In genomic region chr14:68318788-68319187, GRCh38 we compare ENCODE assay signal across 23 cellular contexts.
DNase-seq lines count a peak whose midpoint lies in the region; ATAC-seq and TF ChIP-seq lines count a peak whose summit lies in the region.
"Had no signal": no experiment of that assay in that cellular context is flagged by ENCODE, and none has a peak within 500 bp of the region (broad histone marks: within the 10 kb centered on the region; RNA-seq: fewer than 3 reads in every experiment).

No MANE protein-coding gene starts in this region.

- 77% methylated on average over 2 of the region's 2 CpGs for WGBS in liver
- WGBS in right lobe of liver (ENCODE audit: insufficient coverage, low coverage, low lambda C conversion rate, missing lambda C conversion rate) = 57% methylated on average over 2 of the region's 2 CpGs

- H3K4me3 ChIP-seq in liver (ENCODE audit: low read depth in 1 of 3, low read length in 3 of 3) = no peak overlapping the region
- no peak overlapping the region for H3K4me3 ChIP-seq in right lobe of liver
- H3K4me3 ChIP-seq in choroid plexus epithelial cell (ENCODE audit: low read depth, low read length) = no peak overlapping the region
- H3K4me3 ChIP-seq: smooth muscle cell had no signal

- peak overlapping the region; percentile 54 to 92 (median 91) for H3K27ac Mint-ChIP-seq in nephron
- no peak overlapping the region for H3K27ac Mint-ChIP-seq in stimulated activated effector memory CD8-positive, alpha-beta T cell treated with anti-CD3 and anti-CD28 coated beads, Interleukin-12 subunit alpha, Interleukin-12 subunit beta, amount 100 ng/mL, for 72 hours
- no peak overlapping the region for H3K27ac Mint-ChIP-seq in CD4-positive, alpha-beta T cell
- H3K27ac Mint-ChIP-seq: activated CD4-positive, alpha-beta T cell treated with anti-CD3 and anti-CD28 coated beads, Interleukin-2, amount 10 ng/mL, durations not matched to agents 24 days and 14 days; activated T-cell treated with anti-CD3 and anti-CD28 coated beads, Interleukin-2, amount 50 U/mL, for 24 hours; T-helper 2 cell treated with Interferon-gamma antibody and Interleukin-4, amounts not matched to agents 5 μg/mL and 100 μg/mL, for 36 hours had no signal

- H3K4me3 Mint-ChIP-seq in nephron = no peak overlapping the region
- H3K4me3 Mint-ChIP-seq in stimulated activated effector memory CD8-positive, alpha-beta T cell treated with anti-CD3 and anti-CD28 coated beads, Interleukin-12 subunit alpha, Interleukin-12 subunit beta, amount 100 ng/mL, for 72 hours = no peak overlapping the region
- no peak overlapping the region for H3K4me3 Mint-ChIP-seq in CD4-positive, alpha-beta T cell
- H3K4me3 Mint-ChIP-seq: activated CD4-positive, alpha-beta T cell treated with anti-CD3 and anti-CD28 coated beads, Interleukin-2, amount 10 ng/mL, durations not matched to agents 24 days and 14 days; activated T-cell treated with anti-CD3 and anti-CD28 coated beads, Interleukin-2, amount 50 U/mL, for 24 hours; T-helper 2 cell treated with Interferon-gamma antibody and Interleukin-4, amounts not matched to agents 5 μg/mL and 100 μg/mL, for 36 hours had no signal

- POLR2A ChIA-PET in CD4-positive, alpha-beta T cell (lab: Charles Lee) = no interaction called here

- no peak for TF ChIP-seq RAD21 in liver (IDR thresholded peaks at IDR 0.05)

- no peaks in the 10 kb centered on the region for H3K27me3 Mint-ChIP-seq in nephron (ENCODE audit: low read depth)
- H3K27me3 Mint-ChIP-seq in CD4-positive, alpha-beta T cell = no peaks in the 10 kb centered on the region
- H3K27me3 Mint-ChIP-seq: activated CD4-positive, alpha-beta T cell treated with anti-CD3 and anti-CD28 coated beads, Interleukin-2, amount 10 ng/mL, durations not matched to agents 24 days and 14 days; activated T-cell treated with anti-CD3 and anti-CD28 coated beads, Interleukin-2, amount 50 U/mL, for 24 hours had no signal

- no peak overlapping the region for H3K9ac ChIP-seq in liver (ENCODE audit: low read depth in 1 of 2, low read length in 2 of 2)
- H3K9ac ChIP-seq: KMS-11 had no signal

- DNase-seq in right lobe of liver (no peak), choroid plexus epithelial cell (ENCODE audit: low read depth) (peak; percentile 39), Kasumi-1 (lab: John Stamatoyannopoulos, UW) (no peak)
- DNase-seq in stimulated activated effector memory CD8-positive, alpha-beta T cell treated with anti-CD3 and anti-CD28 coated beads, Interleukin-12 subunit alpha, Interleukin-12 subunit beta, amount 100 ng/mL, for 72 hours (ENCODE audit: low spot score in 2 of 2) = no peak
- no peak for DNase-seq in CD4-positive, alpha-beta T cell
- DNase-seq: activated CD4-positive, alpha-beta T cell treated with anti-CD3 and anti-CD28 coated beads, Interleukin-2, amount 10 ng/mL, durations not matched to agents 24 days and 14 days; activated gamma-delta T cell; activated T-cell treated with anti-CD3 and anti-CD28 coated beads, Interleukin-2, amount 50 U/mL, for 24 hours; BE2C; cerebellar nuclear complex; HCEC 1CT; mesenchymal stem cell; NCI-H1436; nucleus accumbens; PC-3; stimulated activated CD4-positive, alpha-beta T cell treated with anti-CD3 and anti-CD28 coated beads, Interleukin-2, amount 100 ng/mL, for 24 hours; trophoblast cell had no signal

- TF ChIP-seq POLR2A in right lobe of liver (IDR thresholded peaks at IDR 0.05) = no peak

- TF ChIP-seq CTCF in liver (IDR thresholded peaks at IDR 0.05; ENCODE audit: low read depth, low read length, missing input control) (no peak), right lobe of liver (IDR thresholded peaks at IDR 0.05) (no peak), choroid plexus epithelial cell (conservative IDR thresholded peaks at IDR 0.05; ENCODE audit: low read depth, low read length) (no peak), nephron (IDR thresholded peaks at IDR 0.05; ENCODE audit: unreplicated experiment in 3 of 3) (no peak)
- TF ChIP-seq CTCF in CD4-positive, alpha-beta T cell (IDR thresholded peaks at IDR 0.05) = no peak

- no peaks in the 10 kb centered on the region for H3K36me3 ChIP-seq in liver (ENCODE audit: control insufficient read depth in 4 of 4, insufficient read depth in 3 of 4, low read depth in 1 of 4, low read length in 3 of 4)
- no peaks in the 10 kb centered on the region for H3K36me3 ChIP-seq in right lobe of liver
- H3K36me3 ChIP-seq: BE2C had no signal

- no peaks in the 10 kb centered on the region for H3K9me3 Mint-ChIP-seq in nephron
- no peaks in the 10 kb centered on the region for H3K9me3 Mint-ChIP-seq in stimulated activated effector memory CD8-positive, alpha-beta T cell treated with anti-CD3 and anti-CD28 coated beads, Interleukin-12 subunit alpha, Interleukin-12 subunit beta, amount 100 ng/mL, for 72 hours
- no peaks in the 10 kb centered on the region for H3K9me3 Mint-ChIP-seq in CD4-positive, alpha-beta T cell
- H3K9me3 Mint-ChIP-seq: activated T-cell treated with anti-CD3 and anti-CD28 coated beads, Interleukin-2, amount 50 U/mL, for 24 hours; T-helper 2 cell treated with Interferon-gamma antibody and Interleukin-4, amounts not matched to agents 5 μg/mL and 100 μg/mL, for 36 hours had no signal

- H3K4me1 ChIP-seq in liver (ENCODE audit: control insufficient read depth in 4 of 4, insufficient read depth in 4 of 4, low read length in 3 of 4) = peaks cover 0 to 4% (median 3%) of the 10 kb centered on the region in 4 donors
- H3K4me1 ChIP-seq in right lobe of liver = peaks cover 0 to 10% (median 3%) of the 10 kb centered on the region in 4 donors
- H3K4me1 ChIP-seq: BE2C had no signal

- H3K36me3 Mint-ChIP-seq in nephron (ENCODE audit: low read depth) = no peaks in the 10 kb centered on the region
- peaks cover 5% of the 10 kb centered on the region for H3K36me3 Mint-ChIP-seq in stimulated activated effector memory CD8-positive, alpha-beta T cell treated with anti-CD3 and anti-CD28 coated beads, Interleukin-12 subunit alpha, Interleukin-12 subunit beta, amount 100 ng/mL, for 72 hours
- no peaks in the 10 kb centered on the region for H3K36me3 Mint-ChIP-seq in CD4-positive, alpha-beta T cell (ENCODE audit: low read depth)

- H3K27me3 ChIP-seq in liver (ENCODE audit: control insufficient read depth in 4 of 4, insufficient read depth in 4 of 4, low read length in 3 of 4) (no peaks in the 10 kb centered on the region), right lobe of liver (no peaks in the 10 kb centered on the region)
- H3K27me3 ChIP-seq in CD4-positive, alpha-beta T cell (ENCODE audit: control insufficient read depth, insufficient read depth, low read length) = no peaks in the 10 kb centered on the region
- H3K27me3 ChIP-seq: BE2C had no signal

- peaks cover 64% of the 10 kb centered on the region for H3K4me1 Mint-ChIP-seq in nephron
- H3K4me1 Mint-ChIP-seq in stimulated activated effector memory CD8-positive, alpha-beta T cell treated with anti-CD3 and anti-CD28 coated beads, Interleukin-12 subunit alpha, Interleukin-12 subunit beta, amount 100 ng/mL, for 72 hours = peaks cover 12% of the 10 kb centered on the region
- H3K4me1 Mint-ChIP-seq in CD4-positive, alpha-beta T cell (ENCODE audit: low read depth) = peaks cover 6% of the 10 kb centered on the region

- intact Hi-C loops in right lobe of liver (cut with DNase I) = no loop called here
- intact Hi-C loops in CD4-positive, alpha-beta T cell (cut with DNase I, micrococcal nuclease) = no loop called here

- CTCF ChIA-PET in CD4-positive, alpha-beta T cell (lab: Charles Lee) = no interaction called here

- ATAC-seq in right lobe of liver (no peak), HG03342 (IDR thresholded peaks at IDR 0.05; ENCODE audit: unreplicated experiment) (no peak)
- no peak for ATAC-seq in stimulated activated effector memory CD8-positive, alpha-beta T cell treated with anti-CD3 and anti-CD28 coated beads, Interleukin-12 subunit alpha, Interleukin-12 subunit beta, amount 100 ng/mL, for 72 hours
- ATAC-seq in CD4-positive, alpha-beta T cell (ENCODE audit: poor library complexity) = no peak
- ATAC-seq: PC-3 had no signal

- H3K27ac ChIP-seq in liver (ENCODE audit: low read depth in 1 of 2, low read length in 2 of 2) (no peak overlapping the region), right lobe of liver (no peak overlapping the region)
- H3K27ac ChIP-seq in CD4-positive, alpha-beta T cell (ENCODE audit: low read depth, low read length) = no peak overlapping the region
- H3K27ac ChIP-seq: KMS-11 had no signal

- H3K9me3 ChIP-seq in liver (ENCODE audit: control insufficient read depth in 4 of 4, low read length in 3 of 4) (no peaks in the 10 kb centered on the region), right lobe of liver (no peaks in the 10 kb centered on the region)
- H3K9me3 ChIP-seq in CD4-positive, alpha-beta T cell (ENCODE audit: control insufficient read depth, low read length) = no peaks in the 10 kb centered on the region
- H3K9me3 ChIP-seq: BE2C had no signal

TF ChIP-seq in liver, 16 proteins besides CTCF, POLR2A, EP300 and RAD21:
- TF ChIP-seq JUND (IDR thresholded peaks at IDR 0.05) = no peak
- no peak for TF ChIP-seq FOXA2 (IDR thresholded peaks at IDR 0.05)
- TF ChIP-seq NR2F2 (IDR thresholded peaks at IDR 0.05) = peak; percentile 75

Comparison
In these comparisons a context has a peak if more than half of its experiments do, and no peak if none do; other contexts are left out.
1. H3K27ac Mint-ChIP-seq: peak in nephron (3 of 3); none in stimulated activated effector memory CD8-positive, alpha-beta T cell treated with anti-CD3 and anti-CD28 coated beads, Interleukin-12 subunit alpha, Interleukin-12 subunit beta, amount 100 ng/mL, for 72 hours (single experiment) and CD4-positive, alpha-beta T cell (single experiment).